8 cellular contexts compared by ENCODE assay signal in the genomic region with DNA sequence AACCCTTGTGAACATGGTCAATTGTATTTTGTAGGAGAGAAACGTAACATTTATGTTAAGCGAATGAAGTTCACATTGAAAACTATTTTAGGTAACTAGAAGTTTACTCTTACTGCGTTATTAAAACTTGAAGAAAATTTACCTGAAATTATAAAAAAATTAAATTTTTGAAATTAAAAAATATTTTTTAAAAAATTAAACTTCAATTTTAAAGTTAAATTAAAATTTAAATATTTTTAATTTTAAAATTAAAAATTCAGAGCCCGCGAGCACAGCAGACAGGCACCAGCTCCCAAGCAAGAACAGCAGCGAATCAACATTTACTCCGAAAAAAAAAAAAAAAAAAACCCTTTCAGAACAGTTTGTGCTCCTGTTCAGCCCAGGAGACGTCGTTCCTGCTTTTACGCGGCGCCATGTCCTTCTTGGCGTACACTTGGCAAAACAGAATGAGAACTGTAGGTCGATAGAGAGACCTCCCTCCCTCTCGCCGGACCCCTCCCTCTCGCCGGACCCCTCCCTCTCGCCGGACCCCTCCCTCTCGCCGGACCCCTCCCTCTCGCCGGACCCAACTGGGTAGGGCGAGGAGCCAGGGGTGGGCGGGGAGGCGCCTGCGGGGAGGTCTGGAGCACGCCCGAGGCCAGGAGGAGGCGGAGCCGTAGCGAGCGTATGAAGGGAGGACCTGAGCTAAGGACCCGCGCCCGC.
DNase-seq lines count a peak whose midpoint lies in the region; ATAC-seq and TF ChIP-seq lines count a peak whose summit lies in the region.

No MANE protein-coding gene starts in this region.

- no peaks in the 10 kb centered on the region for H4K20me1 ChIP-seq in GM23248 (ENCODE audit: insufficient read depth)
- no peaks in the 10 kb centered on the region for H4K20me1 ChIP-seq in SU-DHL-6 (ENCODE audit: low read depth, low read length)

- no peaks in the 10 kb centered on the region for H3K9me3 ChIP-seq in GM23248 (ENCODE audit: low read depth)
- no peaks in the 10 kb centered on the region for H3K9me3 ChIP-seq in SU-DHL-6 (ENCODE audit: insufficient read depth, low read length)

- DNase-seq in Caki2 (ENCODE audit: low read depth) (peak; percentile 47), GM23248 (peak; percentile 73), foreskin keratinocyte (no peak), posterior vena cava (ENCODE audit: low spot score) (peak; percentile 88), NCI-H345 treated with DMSO at 0.1 percent for 48 hours (lab: John Stamatoyannopoulos, UW; ENCODE audit: unreplicated experiment) (no peak)

- in situ Hi-C loops in Caki2 (cut with HindIII; ENCODE audit: low pct_unique_long_range_greater_than_20kb, low sequenced_read_pairs) = no loop called here
- in situ Hi-C loops in GM23248 (cut with MboI) = no loop called here

- H3K36me3 ChIP-seq in GM23248 (ENCODE audit: low read depth) (no peaks in the 10 kb centered on the region), SU-DHL-6 (ENCODE audit: low read length) (no peaks in the 10 kb centered on the region)

- TF ChIP-seq CTCF in SU-DHL-6 (IDR thresholded peaks at IDR 0.05; ENCODE audit: insufficient read depth, low read length, poor library complexity, severe bottlenecking) = no peak
- TF ChIP-seq CTCF in foreskin keratinocyte (conservative IDR thresholded peaks at IDR 0.05) = no peak

- H3K27me3 ChIP-seq in GM23248 (replicated peaks; ENCODE audit: insufficient read depth) (no peaks in the 10 kb centered on the region), SU-DHL-6 (ENCODE audit: low read length) (no peaks in the 10 kb centered on the region), foreskin keratinocyte (no peaks in the 10 kb centered on the region)

- intact Hi-C loops in posterior vena cava (cut with DNase I) = no loop called here

- peak; percentile 51 for ATAC-seq in foreskin keratinocyte
- no peak for ATAC-seq in GM18858 (IDR thresholded peaks at IDR 0.05; ENCODE audit: unreplicated experiment)
- ATAC-seq in HG03439 (IDR thresholded peaks at IDR 0.05; ENCODE audit: unreplicated experiment) = no peak

- H2AFZ ChIP-seq in GM23248 = peak overlapping the region; percentile 80
- H2AFZ ChIP-seq in SU-DHL-6 (ENCODE audit: low read depth, low read length, severe bottlenecking) = peak overlapping the region; percentile 89

- no peak overlapping the region for H3K27ac ChIP-seq in GM23248
- no peak overlapping the region for H3K27ac ChIP-seq in SU-DHL-6 (ENCODE audit: low read depth, low read length)
- H3K27ac ChIP-seq in foreskin keratinocyte = no peak overlapping the region

- H3K79me2 ChIP-seq in GM23248 (ENCODE audit: insufficient read depth) (no peaks in the 10 kb centered on the region), SU-DHL-6 (ENCODE audit: insufficient read depth, low read length) (no peaks in the 10 kb centered on the region)

- H3K9me2 ChIP-seq in GM23248 (ENCODE audit: insufficient read depth) (no peaks in the 10 kb centered on the region), SU-DHL-6 (replicated peaks; ENCODE audit: insufficient read depth, low read length) (no peaks in the 10 kb centered on the region)

- 9 to 15% methylated on average over 16 to 37 of the region's 37 CpGs for WGBS in GM23248 (ENCODE audit: low coverage in 1 of 2, low lambda C conversion rate in 2 of 2, missing lambda C conversion rate in 2 of 2), 2 experiments

- peak overlapping the region; percentile 54 for H3K4me2 ChIP-seq in GM23248 (ENCODE audit: unreplicated experiment)
- H3K4me2 ChIP-seq in SU-DHL-6 (ENCODE audit: low read depth, low read length, poor library complexity, severe bottlenecking) = peak overlapping the region; percentile 53

- H3K9ac ChIP-seq in GM23248 = peak overlapping the region; percentile 69
- no peak overlapping the region; the same call in 1 of the 2 replicates for H3K9ac ChIP-seq in SU-DHL-6 (ENCODE audit: low read length)

- peaks cover 14% of the 10 kb centered on the region; the same call in 1 of the 2 replicates for H3F3A ChIP-seq in GM23248 (ENCODE audit: insufficient read depth)
- 0 out of 2 replicates have a peak, but pooled peaks cover 5% of the 10 kb centered on the region for H3F3A ChIP-seq in SU-DHL-6 (ENCODE audit: insufficient read depth)

- H3K4me3 ChIP-seq in GM23248 (peak overlapping the region; percentile 76), SU-DHL-6 (ENCODE audit: insufficient read depth, low read length, poor library complexity, severe bottlenecking) (peak overlapping the region; percentile 46)

- H3K4me1 ChIP-seq in GM23248 (ENCODE audit: insufficient read depth) = no peaks in the 10 kb centered on the region
- no peaks in the 10 kb centered on the region for H3K4me1 ChIP-seq in foreskin keratinocyte

Comparison
In these comparisons a context has a peak if more than half of its experiments do, and no peak if none do; other contexts are left out.
1. DNase-seq: peak in Caki2 (single experiment), GM23248 (single experiment) and posterior vena cava (single experiment); none in foreskin keratinocyte (0 of 2) and NCI-H345 treated with DMSO at 0.1 percent for 48 hours (single experiment).